In genomic region chr7:2922866-2923265, GRCh38 we compare ENCODE assay signal across 20 cellular contexts.
A peak's percentile ranks its signal among the peaks of the same experiment; 100 is the strongest.
DNase-seq lines count a peak whose midpoint lies in the region; ATAC-seq and TF ChIP-seq lines count a peak whose summit lies in the region.
"Had no signal": no experiment of that assay in that cellular context is flagged by ENCODE, and none has a peak within 500 bp of the region (broad histone marks: within the 10 kb centered on the region; RNA-seq: fewer than 3 reads in every experiment).

No MANE protein-coding gene starts in this region.

- H3K36me3 ChIP-seq in endodermal cell (ENCODE audit: control insufficient read depth, insufficient read depth, low read length) (no peaks in the 10 kb centered on the region), osteoblast (ENCODE audit: insufficient read depth, low read length) (no peaks in the 10 kb centered on the region), gastroesophageal sphincter (no peaks in the 10 kb centered on the region)

- H3K27ac ChIP-seq in right cardiac atrium (ENCODE audit: low read length) (no peak overlapping the region), endodermal cell (ENCODE audit: low read depth, low read length) (no peak overlapping the region), osteoblast (ENCODE audit: low read depth, low read length) (no peak overlapping the region), gastroesophageal sphincter (no peak overlapping the region)
- H3K27ac ChIP-seq: BLaER1 treated with 17β-estradiol and CSF1 and Interleukin-3, amounts not matched to agents 10 nM and 100 nM; HL-60 had no signal

- no peaks in the 10 kb centered on the region for H3K79me2 ChIP-seq in osteoblast (ENCODE audit: insufficient read depth, low read length)

- DNase-seq in Right ventricle myocardium superior = peak; percentile 22
- no peak for DNase-seq in right cardiac atrium
- no peak for DNase-seq in endodermal cell
- DNase-seq in osteoblast (ENCODE audit: insufficient read length, low spot score, missing footprints) = peak; percentile 78
- no peak for DNase-seq in stimulated activated naive B cell treated with anti-CD40 and anti-IgM and Interleukin-4, amounts not matched to agents 10 μg/mL and 1 μg/mL and 100 μg/mL, for 72 hours
- no peak for DNase-seq in SKM-1 (lab: John Stamatoyannopoulos, UW; ENCODE audit: unreplicated experiment)
- no peak for DNase-seq in central memory CD4-positive, alpha-beta T cell
- DNase-seq: CD8-positive, alpha-beta T cell; DMS 273 treated with DMSO at 0.1 percent for 48 hours; DMS53; DND-41; EL; HFFc6 had no signal

- no peaks in the 10 kb centered on the region for H3K27me3 Mint-ChIP-seq in endodermal cell (ENCODE audit: insufficient read depth)
- H3K27me3 Mint-ChIP-seq in stimulated activated naive B cell treated with anti-CD40 and anti-IgM and Interleukin-4, amounts not matched to agents 10 μg/mL and 1 μg/mL and 100 μg/mL, for 72 hours = no peaks in the 10 kb centered on the region
- H3K27me3 Mint-ChIP-seq: B cell had no signal

- no peaks in the 10 kb centered on the region for H4K20me1 ChIP-seq in osteoblast (ENCODE audit: insufficient read depth, low read length)

- H3K4me1 ChIP-seq in right cardiac atrium (ENCODE audit: control insufficient read depth, insufficient read depth, low read length) (no peaks in the 10 kb centered on the region), endodermal cell (ENCODE audit: control insufficient read depth, insufficient read depth, low read length) (no peaks in the 10 kb centered on the region), osteoblast (ENCODE audit: insufficient read depth, low read length) (no peaks in the 10 kb centered on the region), gastroesophageal sphincter (no peaks in the 10 kb centered on the region)
- H3K4me1 ChIP-seq: BLaER1 treated with 17β-estradiol and CSF1 and Interleukin-3, amounts not matched to agents 10 nM and 100 nM had no signal

- TF ChIP-seq EP300 in gastroesophageal sphincter (IDR thresholded peaks at IDR 0.05) = no peak

- no peak for TF ChIP-seq POLR2A in gastroesophageal sphincter (IDR thresholded peaks at IDR 0.05)

- peaks cover 4% of the 10 kb centered on the region for H3K36me3 Mint-ChIP-seq in endodermal cell (ENCODE audit: low read depth)
- H3K36me3 Mint-ChIP-seq in stimulated activated naive B cell treated with anti-CD40 and anti-IgM and Interleukin-4, amounts not matched to agents 10 μg/mL and 1 μg/mL and 100 μg/mL, for 72 hours = peaks cover 72 to 83% of the 10 kb centered on the region in 2 donors

- H3K27me3 ChIP-seq in right cardiac atrium (ENCODE audit: control insufficient read depth, insufficient read depth) = no peaks in the 10 kb centered on the region
- H3K27me3 ChIP-seq in endodermal cell (ENCODE audit: control insufficient read depth, insufficient read depth, low read length, poor library complexity, severe bottlenecking) = no peaks in the 10 kb centered on the region
- H3K27me3 ChIP-seq in osteoblast (ENCODE audit: insufficient read depth, low read length) = peaks cover 3% of the 10 kb centered on the region
- H3K27me3 ChIP-seq in gastroesophageal sphincter = peaks cover 62% of the 10 kb centered on the region
- H3K27me3 ChIP-seq: BLaER1 treated with 17β-estradiol and CSF1 and Interleukin-3, amounts not matched to agents 10 nM and 100 nM had no signal

- H2AFZ ChIP-seq in osteoblast (ENCODE audit: low read length) = no peak overlapping the region
- H2AFZ ChIP-seq: GM23338 had no signal

- 80% methylated on average over 15 of the region's 15 CpGs for WGBS in right cardiac atrium
- 87 to 91% methylated on average over 6 to 15 of the region's 15 CpGs for WGBS in endodermal cell (ENCODE audit: insufficient coverage in 1 of 2, insufficient read length in 1 of 2), 2 experiments
- WGBS in gastroesophageal sphincter (ENCODE audit: low coverage in 1 of 2), 2 donors = 82% methylated on average over 11 of the region's 15 CpGs; no CpG with 5 or more reads in 1 of the 2 donors

- H3K9me3 Mint-ChIP-seq in endodermal cell = no peaks in the 10 kb centered on the region
- H3K9me3 Mint-ChIP-seq in stimulated activated naive B cell treated with anti-CD40 and anti-IgM and Interleukin-4, amounts not matched to agents 10 μg/mL and 1 μg/mL and 100 μg/mL, for 72 hours = peaks cover 0 to 6% of the 10 kb centered on the region in 2 donors
- H3K9me3 Mint-ChIP-seq: CD8-positive, alpha-beta T cell; HFFc6 had no signal

- H3K4me2 ChIP-seq in osteoblast (ENCODE audit: insufficient read depth, low read length) = no peak overlapping the region
- H3K4me2 ChIP-seq: BLaER1 treated with 17β-estradiol and CSF1 and Interleukin-3, amounts not matched to agents 10 nM and 100 nM; GM23338 had no signal

- H3K9me3 ChIP-seq in right cardiac atrium (ENCODE audit: control insufficient read depth, low read length) = no peaks in the 10 kb centered on the region
- peaks cover 3% of the 10 kb centered on the region for H3K9me3 ChIP-seq in endodermal cell (ENCODE audit: control insufficient read depth, low read length)
- no peaks in the 10 kb centered on the region for H3K9me3 ChIP-seq in osteoblast (ENCODE audit: low read depth, low read length)
- no peaks in the 10 kb centered on the region for H3K9me3 ChIP-seq in gastroesophageal sphincter
- H3K9me3 ChIP-seq: BLaER1 treated with 17β-estradiol and CSF1 and Interleukin-3, amounts not matched to agents 10 nM and 100 nM had no signal

- intact Hi-C loops in Right ventricle myocardium superior (cut with DNase I) (no loop called here), right cardiac atrium (cut with DNase I) (no loop called here)

- H3K27ac Mint-ChIP-seq in endodermal cell = peak overlapping the region; percentile 64
- H3K27ac Mint-ChIP-seq in stimulated activated naive B cell treated with anti-CD40 and anti-IgM and Interleukin-4, amounts not matched to agents 10 μg/mL and 1 μg/mL and 100 μg/mL, for 72 hours = peak overlapping the region; percentile 75
- H3K27ac Mint-ChIP-seq: CD8-positive, alpha-beta T cell; GM23338; HFFc6 had no signal

- H3K4me3 Mint-ChIP-seq in endodermal cell = no peak overlapping the region
- H3K4me3 Mint-ChIP-seq in stimulated activated naive B cell treated with anti-CD40 and anti-IgM and Interleukin-4, amounts not matched to agents 10 μg/mL and 1 μg/mL and 100 μg/mL, for 72 hours = no peak overlapping the region
- H3K4me3 Mint-ChIP-seq: B cell; CD8-positive, alpha-beta T cell; GM23338; HFFc6 had no signal

- ATAC-seq in Right ventricle myocardium superior (ENCODE audit: poor library complexity) = no peak
- no peak for ATAC-seq in right cardiac atrium
- ATAC-seq in stimulated activated naive B cell treated with anti-CD40 and anti-IgM and Interleukin-4, amounts not matched to agents 10 μg/mL and 1 μg/mL and 100 μg/mL, for 72 hours (replicated peaks) = no peak
- ATAC-seq in gastroesophageal sphincter = no peak
- ATAC-seq: CD8-positive, alpha-beta T cell; GM12878; HCT116 had no signal

- H3K4me1 Mint-ChIP-seq in endodermal cell = no peaks in the 10 kb centered on the region
- H3K4me1 Mint-ChIP-seq in stimulated activated naive B cell treated with anti-CD40 and anti-IgM and Interleukin-4, amounts not matched to agents 10 μg/mL and 1 μg/mL and 100 μg/mL, for 72 hours = peaks cover 0 to 9% of the 10 kb centered on the region in 2 donors
- H3K4me1 Mint-ChIP-seq: B cell, GM23338 had no signal

- H3K4me3 ChIP-seq in right cardiac atrium (ENCODE audit: low read length) = no peak overlapping the region
- no peak overlapping the region for H3K4me3 ChIP-seq in endodermal cell (ENCODE audit: low read length)
- no peak overlapping the region for H3K4me3 ChIP-seq in osteoblast (ENCODE audit: insufficient read depth, low read length)
- H3K4me3 ChIP-seq in gastroesophageal sphincter = no peak overlapping the region
- H3K4me3 ChIP-seq: BLaER1 treated with 17β-estradiol and CSF1 and Interleukin-3, amounts not matched to agents 10 nM and 100 nM; GM12878; GM23338 had no signal

- no peak for TF ChIP-seq CTCF in endodermal cell (conservative IDR thresholded peaks at IDR 0.05)
- no peak for TF ChIP-seq CTCF in osteoblast (IDR thresholded peaks at IDR 0.05; ENCODE audit: extremely low read depth, low read depth, low read length)
- no peak for TF ChIP-seq CTCF in gastroesophageal sphincter (IDR thresholded peaks at IDR 0.05)

- no peak overlapping the region for H3K9ac ChIP-seq in endodermal cell (ENCODE audit: extremely low read depth, low read length, poor library complexity, severe bottlenecking)
- H3K9ac ChIP-seq: BLaER1 treated with 17β-estradiol and CSF1 and Interleukin-3, amounts not matched to agents 10 nM and 100 nM had no signal

Comparison
In these comparisons a context has a peak if more than half of its experiments do, and no peak if none do; other contexts are left out.
1. DNase-seq: peak in Right ventricle myocardium superior (single experiment) and osteoblast (single experiment); none in right cardiac atrium (0 of 3), endodermal cell (single experiment), stimulated activated naive B cell treated with anti-CD40 and anti-IgM and Interleukin-4, amounts not matched to agents 10 μg/mL and 1 μg/mL and 100 μg/mL, for 72 hours (single experiment), SKM-1 (single experiment) and central memory CD4-positive, alpha-beta T cell (single experiment).